9 cellular contexts compared by ENCODE assay signal in the genomic region with DNA sequence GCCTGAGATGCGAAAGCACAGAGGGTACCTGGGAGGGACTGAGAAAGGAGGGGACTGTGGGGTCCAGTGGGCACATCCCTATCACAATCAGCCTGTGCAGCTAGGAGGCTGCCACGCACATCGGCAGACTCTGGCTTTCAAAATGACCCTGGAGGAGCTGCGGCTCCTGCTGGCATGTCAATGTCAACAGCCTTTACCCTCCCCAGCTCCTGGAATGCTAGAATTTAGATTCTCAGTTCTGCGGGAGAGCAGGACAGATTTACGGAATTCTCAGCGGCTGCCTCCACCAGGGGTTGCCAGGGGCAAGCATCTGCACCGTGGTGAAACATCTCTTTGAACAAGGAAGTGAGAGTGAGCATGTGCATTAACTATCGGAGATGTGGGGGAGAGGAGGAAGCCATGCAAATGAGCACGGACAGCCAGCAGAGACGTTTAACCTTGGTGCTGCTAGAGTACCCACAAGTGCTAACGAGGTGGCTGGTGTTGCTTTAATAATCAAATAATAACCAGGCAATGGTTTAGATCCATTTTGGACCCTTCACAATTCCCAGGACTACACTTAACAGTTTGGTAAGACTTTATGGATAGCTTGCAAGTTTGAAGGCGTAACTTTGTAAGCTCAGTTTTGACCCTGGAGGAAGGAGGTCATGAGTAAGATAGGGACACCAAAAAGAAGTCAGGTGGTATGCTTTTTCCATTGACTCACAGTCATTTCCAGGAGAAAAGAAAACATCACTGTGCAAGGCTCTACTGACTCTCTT. TPM values are rescaled to one million over a fixed set of nuclear protein-coding genes. Genes with fewer than 3 reads are reported as not detected.
DNase-seq lines count a peak whose midpoint lies in the region; ATAC-seq, FAIRE-seq and TF ChIP-seq lines count a peak whose summit lies in the region.
"Had no signal": no experiment of that assay in that cellular context is flagged by ENCODE, and none has a peak within 500 bp of the region (broad histone marks: within the 10 kb centered on the region; RNA-seq: fewer than 3 reads in every experiment).

No MANE protein-coding gene starts in this region.

- no peaks in the 10 kb centered on the region for H3K36me3 ChIP-seq in naive thymus-derived CD4-positive, alpha-beta T cell (ENCODE audit: control insufficient read depth in 2 of 3, insufficient read depth in 3 of 3, low read length in 3 of 3)

- H3K27me3 ChIP-seq in naive thymus-derived CD4-positive, alpha-beta T cell (ENCODE audit: control insufficient read depth in 2 of 2, insufficient read depth in 2 of 2, low read length in 2 of 2), result no peaks in the 10 kb centered on the region

- intact Hi-C loops in activated B cell treated with CpG ODN at 0.5 μM for 24 hours (cut with micrococcal nuclease), result loop anchor here (1.0 to 5.0 kb wide), 11 partner anchors 24 to 345 kb away; no protein-coding TSS in a partner anchor
- intact Hi-C loops in naive thymus-derived CD4-positive, alpha-beta T cell (cut with micrococcal nuclease), result loop anchor here (1.0 to 5.0 kb wide), 6 partner anchors 32 to 69 kb away; partner anchors contain the start of gene XYLT1 (in 1 of the 2)

- DNase-seq in AG08396 (ENCODE audit: low spot score) (peak; percentile 12), activated B cell treated with CpG ODN at 0.5 μM for 24 hours (peak; percentile 57), dermis blood vessel endothelial cell (peak; percentile 12), HTR-8/SVneo (ENCODE audit: insufficient read length, low spot score) (no peak)
- DNase-seq in naive thymus-derived CD4-positive, alpha-beta T cell, result peak; percentile 24 to 65 (median 55)
- DNase-seq in stimulated activated naive CD8-positive, alpha-beta T cell treated with anti-CD3 and anti-CD28 coated beads, Interleukin-15, amount 100 ng/mL, for 72 hours, result peak; percentile 55 to 63
- DNase-seq: DND-41 had no signal

- peaks cover 3% of the 10 kb centered on the region for H3K36me3 Mint-ChIP-seq in activated B cell treated with CpG ODN at 0.5 μM for 24 hours (ENCODE audit: low read depth)
- H3K36me3 Mint-ChIP-seq in naive thymus-derived CD4-positive, alpha-beta T cell, result peaks cover 0 to 36% (median 7%) of the 10 kb centered on the region in 5 donors

- H3K27me3 Mint-ChIP-seq in activated B cell treated with CpG ODN at 0.5 μM for 24 hours, result no peaks in the 10 kb centered on the region
- no peaks in the 10 kb centered on the region for H3K27me3 Mint-ChIP-seq in naive thymus-derived CD4-positive, alpha-beta T cell
- H3K27me3 Mint-ChIP-seq in stimulated activated naive CD8-positive, alpha-beta T cell treated with anti-CD3 and anti-CD28 coated beads, Interleukin-15, amount 100 ng/mL, for 72 hours, result no peaks in the 10 kb centered on the region

- peak overlapping the region; percentile 22 for H3K4me3 ChIP-seq in naive thymus-derived CD4-positive, alpha-beta T cell (ENCODE audit: low read length)

- peak; percentile 29 for TF ChIP-seq POLR2A in GM19099 (IDR thresholded peaks at IDR 0.05; ENCODE audit: extremely low read depth, insufficient read length, low read depth)

- H3K4me1 ChIP-seq in naive thymus-derived CD4-positive, alpha-beta T cell (ENCODE audit: control insufficient read depth in 2 of 2, insufficient read depth in 2 of 2, low read length in 2 of 2), result peaks cover 13 to 14% of the 10 kb centered on the region in 2 donors

- peak overlapping the region; percentile 95 for H3K27ac Mint-ChIP-seq in activated B cell treated with CpG ODN at 0.5 μM for 24 hours
- H3K27ac Mint-ChIP-seq in naive thymus-derived CD4-positive, alpha-beta T cell, result peak overlapping the region; percentile 79 to 97 (median 91)
- peak overlapping the region; percentile 92 to 96 for H3K27ac Mint-ChIP-seq in stimulated activated naive CD8-positive, alpha-beta T cell treated with anti-CD3 and anti-CD28 coated beads, Interleukin-15, amount 100 ng/mL, for 72 hours

- ATAC-seq in HG03342 (IDR thresholded peaks at IDR 0.05; ENCODE audit: unreplicated experiment), result peak; percentile 96
- ATAC-seq in activated B cell treated with CpG ODN at 0.5 μM for 24 hours (ENCODE audit: low read depth), result peak; percentile 86
- ATAC-seq in naive thymus-derived CD4-positive, alpha-beta T cell, result peak; percentile 93
- peak; percentile 96 for ATAC-seq in stimulated activated naive CD8-positive, alpha-beta T cell treated with anti-CD3 and anti-CD28 coated beads, Interleukin-15, amount 100 ng/mL, for 72 hours

- POLR2A ChIA-PET in activated B cell treated with CpG ODN at 0.5 μM for 24 hours (lab: Charles Lee), result interaction anchor here (0.5 to 4.1 kb wide), 15 partner anchors 8 to 115 kb away, joined by 3 to 31 read pairs (median 4); partner anchors contain the start of gene XYLT1
- POLR2A ChIA-PET in naive thymus-derived CD4-positive, alpha-beta T cell (lab: Charles Lee), result interaction anchor here (1.0 to 2.8 kb wide), 5 partner anchors 10 to 58 kb away, joined by 3 to 21 read pairs (median 6); no protein-coding TSS in a partner anchor

- FAIRE-seq in HTR-8/SVneo (lab: Jason Lieb, UNC), result no peak

- no peaks in the 10 kb centered on the region for H3K9me3 Mint-ChIP-seq in activated B cell treated with CpG ODN at 0.5 μM for 24 hours
- H3K9me3 Mint-ChIP-seq in naive thymus-derived CD4-positive, alpha-beta T cell, result peaks cover 0 to 5% (median 0%) of the 10 kb centered on the region in 11 donors
- peaks cover 7 to 12% of the 10 kb centered on the region in 2 donors for H3K9me3 Mint-ChIP-seq in stimulated activated naive CD8-positive, alpha-beta T cell treated with anti-CD3 and anti-CD28 coated beads, Interleukin-15, amount 100 ng/mL, for 72 hours

- H3K4me1 Mint-ChIP-seq in activated B cell treated with CpG ODN at 0.5 μM for 24 hours, result peaks cover 68% of the 10 kb centered on the region
- H3K4me1 Mint-ChIP-seq in naive thymus-derived CD4-positive, alpha-beta T cell, result peaks cover 18 to 69% (median 52%) of the 10 kb centered on the region in 7 donors
- H3K4me1 Mint-ChIP-seq in stimulated activated naive CD8-positive, alpha-beta T cell treated with anti-CD3 and anti-CD28 coated beads, Interleukin-15, amount 100 ng/mL, for 72 hours, result peaks cover 47% of the 10 kb centered on the region

- no peak for TF ChIP-seq CTCF in activated B cell treated with CpG ODN at 0.5 μM for 24 hours (IDR thresholded peaks at IDR 0.05)

- H3K9me3 ChIP-seq in naive thymus-derived CD4-positive, alpha-beta T cell (ENCODE audit: control insufficient read depth in 2 of 3, low read length in 3 of 3), result no peaks in the 10 kb centered on the region

- H3K27ac ChIP-seq in naive thymus-derived CD4-positive, alpha-beta T cell (ENCODE audit: low read depth, low read length), result peak overlapping the region; percentile 60

- peak overlapping the region; percentile 77 for H3K4me3 Mint-ChIP-seq in activated B cell treated with CpG ODN at 0.5 μM for 24 hours
- peak overlapping the region; percentile 68 to 91 (median 85) for H3K4me3 Mint-ChIP-seq in naive thymus-derived CD4-positive, alpha-beta T cell
- H3K4me3 Mint-ChIP-seq in stimulated activated naive CD8-positive, alpha-beta T cell treated with anti-CD3 and anti-CD28 coated beads, Interleukin-15, amount 100 ng/mL, for 72 hours, result peak overlapping the region; percentile 89 to 92

- CTCF ChIA-PET in activated B cell treated with CpG ODN at 0.5 μM for 24 hours (lab: Charles Lee), result interaction anchor here (0.6 to 2.9 kb wide), 15 partner anchors 36 to 163 kb away, joined by 3 to 15 read pairs (median 5); no protein-coding TSS in a partner anchor
- CTCF ChIA-PET in naive thymus-derived CD4-positive, alpha-beta T cell (lab: Charles Lee), result interaction anchor here (0.8 to 2.6 kb wide), 6 partner anchors 17 to 64 kb away, joined by 3 to 10 read pairs (median 6); no protein-coding TSS in a partner anchor

RNA-seq across cellular contexts. Expression of gene XYLT1, which starts 54.1 kb away (rescaled TPM):
- total RNA-seq in activated B cell treated with CpG ODN at 0.5 μM for 24 hours (14.9 and 17.0 TPM in 2 replicates), dermis blood vessel endothelial cell (1.3 and 2.0 TPM in 2 replicates)
- total RNA-seq in naive thymus-derived CD4-positive, alpha-beta T cell, result 10 to 100 TPM; 29.6 to 50.4 (median 48.6) TPM
- polyA plus RNA-seq in naive thymus-derived CD4-positive, alpha-beta T cell, result 1 to 10 TPM; 1.9 to 2.0 TPM
